Comparison of ENCODE assay signal across 26 cellular contexts in genomic region chr18:78630981-78631510, GRCh38.
"Had no signal": no experiment of that assay in that cellular context is flagged by ENCODE, and none has a peak within 500 bp of the region (broad histone marks: within the 10 kb centered on the region; RNA-seq: fewer than 3 reads in every experiment).

No MANE protein-coding gene starts in this region.

- H3K27me3 Mint-ChIP-seq: type B pancreatic cell had no signal

- H3K4me1 ChIP-seq: left ventricle myocardium inferior, prostate gland, suprapubic skin, tibial artery, uterus had no signal

- DNase-seq: hypothalamus; immature natural killer cell; kidney; left ventricle myocardium inferior; midbrain; mucosa of descending colon; naive thymus-derived CD8-positive, alpha-beta T cell; ovary; retina; right cardiac atrium; stimulated activated CD4-positive, alpha-beta T cell treated with anti-CD3 and anti-CD28 coated beads, Interleukin-12 subunit alpha, Interleukin-12 subunit beta, amount 100 ng/mL, for 4 hours; stimulated activated CD4-positive, alpha-beta T cell treated with anti-CD3 and anti-CD28 coated beads, Interleukin-15, amount 100 ng/mL, for 24 hours; stimulated activated CD4-positive, alpha-beta T cell treated with anti-CD3 and anti-CD28 coated beads, Interleukin-2, amount 100 ng/mL, for 24 hours; stimulated activated CD4-positive, alpha-beta T cell treated with anti-CD3 and anti-CD28 coated beads, Interleukin-4, amount 100 ng/mL, for 1 hour; stimulated activated naive CD4-positive, alpha-beta T cell; uterus had no signal

- H3K9me3 ChIP-seq: mucosa of descending colon, ovary, prostate gland, suprapubic skin, thoracic aorta, tibial artery, uterus had no signal

- FAIRE-seq: islet of Langerhans, kidney had no signal

- H3K4me3 Mint-ChIP-seq: immature natural killer cell; naive thymus-derived CD8-positive, alpha-beta T cell; stimulated activated naive CD8-positive, alpha-beta T cell treated with anti-CD3 and anti-CD28 coated beads, Interleukin-15, Interleukin-2, amounts not matched to agents 100 ng/mL and 50 ng/mL, for 24 hours; type B pancreatic cell had no signal

- H3K36me3 Mint-ChIP-seq: naive thymus-derived CD8-positive, alpha-beta T cell; type B pancreatic cell had no signal

- H3K4me3 ChIP-seq: left ventricle myocardium inferior, lung, mucosa of descending colon, ovary, prostate gland, skin epidermis, suprapubic skin, thoracic aorta, tibial artery, uterus had no signal

- H3K27ac ChIP-seq: left ventricle myocardium inferior, ovary, prostate gland, skin epidermis, suprapubic skin, thoracic aorta, tibial artery, uterus had no signal

- ATAC-seq: mucosa of descending colon, right cardiac atrium, sciatic nerve had no signal

- H3K27me3 ChIP-seq: ovary had no signal

- H3K9me3 Mint-ChIP-seq: type B pancreatic cell had no signal

- H3K36me3 ChIP-seq: left ventricle myocardium inferior, ovary, prostate gland, suprapubic skin, thoracic aorta, tibial artery, uterus had no signal

- H3K27ac Mint-ChIP-seq: stimulated activated naive CD8-positive, alpha-beta T cell treated with anti-CD3 and anti-CD28 coated beads, Interleukin-15, Interleukin-2, amounts not matched to agents 100 ng/mL and 50 ng/mL, for 24 hours; type B pancreatic cell had no signal
